8 cellular contexts compared by ENCODE assay signal in the genomic region with DNA sequence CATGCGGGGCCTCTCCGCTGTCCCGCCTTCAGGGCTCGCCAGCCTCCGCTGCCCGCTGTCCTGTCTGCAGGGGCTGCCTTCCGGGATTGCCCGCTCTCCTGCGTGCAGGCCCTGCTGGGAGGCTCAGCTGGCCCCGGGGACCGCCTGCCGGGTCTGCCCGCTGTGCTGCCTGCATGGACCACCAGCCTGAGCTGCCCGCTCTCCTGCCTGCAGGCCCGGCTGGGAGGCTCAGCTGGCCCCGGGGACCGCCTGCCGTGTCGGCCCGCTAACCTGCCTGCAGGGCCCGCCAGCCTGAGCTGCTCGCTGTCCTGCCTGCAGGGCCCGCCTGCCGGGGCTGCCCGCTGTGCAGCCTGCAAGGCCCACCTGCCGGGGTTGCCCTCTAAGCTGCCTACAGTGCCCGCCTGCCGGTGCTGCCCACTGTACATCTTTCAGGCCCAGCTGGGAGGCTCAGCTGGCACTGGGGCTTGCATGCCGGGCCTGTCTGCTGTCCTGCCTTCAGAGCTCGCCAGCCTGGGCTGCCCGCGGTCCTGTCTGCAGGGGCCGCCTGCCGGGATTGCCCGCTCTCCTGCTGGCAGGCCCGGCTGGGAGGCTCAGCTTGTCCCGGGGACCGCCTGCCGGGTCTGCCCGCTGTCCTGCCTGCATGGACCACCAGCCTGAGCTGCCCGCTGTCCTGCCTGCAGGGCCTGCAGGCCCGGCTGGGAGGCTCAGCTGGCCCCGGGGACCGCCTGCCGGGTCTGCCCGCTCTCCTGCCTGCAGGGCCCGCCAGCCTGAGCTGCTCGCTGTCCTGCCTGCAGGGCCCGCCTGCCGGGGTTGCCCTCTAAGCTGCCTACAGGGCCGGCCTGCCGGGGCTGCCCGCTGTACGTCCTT.
DNase-seq lines count a peak whose midpoint lies in the region; ATAC-seq and TF ChIP-seq lines count a peak whose summit lies in the region.

No MANE protein-coding gene starts in this region.

- peaks cover 23% of the 10 kb centered on the region for H3K9me3 ChIP-seq in WERI-Rb-1 (ENCODE audit: severe bottlenecking)
- peaks cover 18% of the 10 kb centered on the region for H3K9me3 ChIP-seq in Caco-2

- H3K36me3 ChIP-seq in WERI-Rb-1 (no peaks in the 10 kb centered on the region), Caco-2 (ENCODE audit: control insufficient read depth, insufficient read depth, low read length) (no peaks in the 10 kb centered on the region)

- H3K4me3 ChIP-seq in AG10803 (ENCODE audit: low read length) (peak overlapping the region; percentile 61), WERI-Rb-1 (ENCODE audit: low read depth, low read length) (no peak overlapping the region), Caco-2 (ENCODE audit: low read depth, low read length) (no peak overlapping the region)

- POLR2A ChIA-PET in Caco-2 (lab: Charles Lee): no interaction called here

- H3K4me1 Mint-ChIP-seq in Caco-2 (ENCODE audit: low read depth, unreplicated experiment): no peaks in the 10 kb centered on the region

- H3K4me1 ChIP-seq in Caco-2: no peaks in the 10 kb centered on the region

- no peak overlapping the region for H3K4me3 Mint-ChIP-seq in Caco-2 (ENCODE audit: unreplicated experiment)

- intact Hi-C loops in Caco-2 (cut with micrococcal nuclease; ENCODE audit: unreplicated experiment): no loop called here

- no peak overlapping the region for H3K27ac ChIP-seq in WERI-Rb-1

- H3K9me3 Mint-ChIP-seq in Caco-2 (ENCODE audit: unreplicated experiment): peaks cover 64% of the 10 kb centered on the region

- H3K36me3 Mint-ChIP-seq in Caco-2 (ENCODE audit: insufficient read depth, unreplicated experiment): no peaks in the 10 kb centered on the region

- CTCF ChIA-PET in Caco-2 (lab: Charles Lee): no interaction called here

- H3K27ac Mint-ChIP-seq in Caco-2 (ENCODE audit: unreplicated experiment): no peak overlapping the region

- TF ChIP-seq CTCF in AG10803 (conservative IDR thresholded peaks at IDR 0.05; ENCODE audit: low read length): no peak
- no peak for TF ChIP-seq CTCF in WERI-Rb-1 (IDR thresholded peaks at IDR 0.05; ENCODE audit: low read depth, low read length)
- TF ChIP-seq CTCF in Caco-2 (IDR thresholded peaks at IDR 0.05; ENCODE audit: insufficient read depth in 1 of 2, low read depth in 1 of 2, low read length in 1 of 2, severe bottlenecking in 1 of 2, unreplicated experiment in 1 of 2): no peak

- no peaks in the 10 kb centered on the region for H3K27me3 Mint-ChIP-seq in Caco-2 (ENCODE audit: insufficient read depth, unreplicated experiment)

- no TSS peak for BruUV-seq in Caco-2 (replicated peaks; lab: Mats Ljungman, UMichigan)

- ATAC-seq in HG03097 (IDR thresholded peaks at IDR 0.05; ENCODE audit: low FRiP score, unreplicated experiment): peak; percentile 62
- peak; percentile 89 for ATAC-seq in esophagus mucosa

- H3K27me3 ChIP-seq in WERI-Rb-1 (ENCODE audit: insufficient read depth, low read depth, severe bottlenecking): no peaks in the 10 kb centered on the region
- H3K27me3 ChIP-seq in Caco-2 (replicated peaks; ENCODE audit: control insufficient read depth, insufficient read depth, low read length): no peaks in the 10 kb centered on the region

- DNase-seq in AG10803 (ENCODE audit: low read depth) (peak; percentile 76), WERI-Rb-1 (no peak), A172 (ENCODE audit: low spot score) (no peak), Caco-2 (no peak)
- peak; percentile 38 to 61 for DNase-seq in activated CD4-positive, alpha-beta T cell treated with anti-CD3 and anti-CD28 coated beads, Interleukin-2, amount 50 U/mL, for 24 hours (ENCODE audit: low read depth in 1 of 2, low spot score in 1 of 2)
- DNase-seq in stimulated activated CD4-positive, alpha-beta T cell treated with anti-CD3 and anti-CD28 coated beads, Interleukin-12 subunit alpha, Interleukin-12 subunit beta, amount 100 ng/mL, for 4 hours: peak; percentile 63

Comparison
In these comparisons a context has a peak if more than half of its experiments do, and no peak if none do; other contexts are left out.
1. DNase-seq: peak in AG10803 (single experiment), activated CD4-positive, alpha-beta T cell treated with anti-CD3 and anti-CD28 coated beads, Interleukin-2, amount 50 U/mL, for 24 hours (2 of 2) and stimulated activated CD4-positive, alpha-beta T cell treated with anti-CD3 and anti-CD28 coated beads, Interleukin-12 subunit alpha, Interleukin-12 subunit beta, amount 100 ng/mL, for 4 hours (single experiment); none in WERI-Rb-1 (single experiment), A172 (single experiment) and Caco-2 (0 of 2).